10 cellular contexts compared by ENCODE assay signal in genomic region chr19:1491849-1492170, GRCh38. TPM values are rescaled to one million over a fixed set of nuclear protein-coding genes. Genes with fewer than 3 reads are reported as not detected.
A peak's percentile ranks its signal among the peaks of the same experiment; 100 is the strongest.
DNase-seq lines count a peak whose midpoint lies in the region; ATAC-seq, FAIRE-seq and TF ChIP-seq lines count a peak whose summit lies in the region.
"Had no signal": no experiment of that assay in that cellular context is flagged by ENCODE, and none has a peak within 500 bp of the region (broad histone marks: within the 10 kb centered on the region; RNA-seq: fewer than 3 reads in every experiment).

No MANE protein-coding gene starts in this region.

- H3K4me1 ChIP-seq in kidney (ENCODE audit: control insufficient read depth in 1 of 2, insufficient read depth in 1 of 2, low read depth in 1 of 2, low read length in 2 of 2), result peaks cover 0 to 8% of the 10 kb centered on the region in 2 donors

- H3K36me3 Mint-ChIP-seq in activated T-cell treated with anti-CD3 and anti-CD28 coated beads, Interleukin-2, amount 50 U/mL, for 72 hours (ENCODE audit: insufficient read depth in 2 of 2), result no peaks in the 10 kb centered on the region
- no peaks in the 10 kb centered on the region for H3K36me3 Mint-ChIP-seq in activated naive CD8-positive, alpha-beta T cell treated with anti-CD3 and anti-CD28 coated beads for 36 hours

- no peak overlapping the region for H3K9ac ChIP-seq in kidney (ENCODE audit: low read length in 2 of 2)

- peaks cover 12% of the 10 kb centered on the region for H3K27me3 Mint-ChIP-seq in activated T-cell treated with anti-CD3 and anti-CD28 coated beads, Interleukin-2, amount 50 U/mL, for 72 hours (ENCODE audit: low read depth)
- H3K27me3 Mint-ChIP-seq in activated naive CD8-positive, alpha-beta T cell treated with anti-CD3 and anti-CD28 coated beads for 36 hours, result peaks cover 4% of the 10 kb centered on the region
- peaks cover 16% of the 10 kb centered on the region for H3K27me3 Mint-ChIP-seq in stimulated activated naive CD8-positive, alpha-beta T cell treated with anti-CD3 and anti-CD28 coated beads, Interleukin-15, amount 100 ng/mL, for 72 hours

- H3K9me3 ChIP-seq in kidney (ENCODE audit: control insufficient read depth in 1 of 2, low read length in 2 of 2), result no peaks in the 10 kb centered on the region

- ATAC-seq in activated T-cell treated with anti-CD3 and anti-CD28 coated beads, Interleukin-2, amount 50 U/mL, for 72 hours (replicated peaks in 1 of 2), result no peak
- ATAC-seq in stimulated activated naive CD8-positive, alpha-beta T cell treated with anti-CD3 and anti-CD28 coated beads, Interleukin-15, amount 100 ng/mL, for 72 hours, result no peak
- no peak for ATAC-seq in GM18907 (IDR thresholded peaks at IDR 0.05; ENCODE audit: unreplicated experiment)

- intact Hi-C loops in kidney (cut with DNase I), result no loop called here

- FAIRE-seq in kidney (lab: Jason Lieb, UNC), result no peak

- H3K9me3 Mint-ChIP-seq in activated T-cell treated with anti-CD3 and anti-CD28 coated beads, Interleukin-2, amount 50 U/mL, for 72 hours, result no peaks in the 10 kb centered on the region
- H3K9me3 Mint-ChIP-seq in activated naive CD8-positive, alpha-beta T cell treated with anti-CD3 and anti-CD28 coated beads for 36 hours, result no peaks in the 10 kb centered on the region
- no peaks in the 10 kb centered on the region for H3K9me3 Mint-ChIP-seq in stimulated activated naive CD8-positive, alpha-beta T cell treated with anti-CD3 and anti-CD28 coated beads, Interleukin-15, amount 100 ng/mL, for 72 hours

- TF ChIP-seq CTCF in kidney (IDR thresholded peaks at IDR 0.05; ENCODE audit: borderline replicate concordance, extremely low read depth, insufficient read depth), result no peak

- H3K4me1 Mint-ChIP-seq in activated T-cell treated with anti-CD3 and anti-CD28 coated beads, Interleukin-2, amount 50 U/mL, for 72 hours (ENCODE audit: low read depth), result peaks cover 14% of the 10 kb centered on the region
- peaks cover 9% of the 10 kb centered on the region for H3K4me1 Mint-ChIP-seq in activated naive CD8-positive, alpha-beta T cell treated with anti-CD3 and anti-CD28 coated beads for 36 hours
- peaks cover 31% of the 10 kb centered on the region for H3K4me1 Mint-ChIP-seq in stimulated activated naive CD8-positive, alpha-beta T cell treated with anti-CD3 and anti-CD28 coated beads, Interleukin-15, amount 100 ng/mL, for 72 hours

- DNase-seq in activated T-cell treated with anti-CD3 and anti-CD28 coated beads, Interleukin-2, amount 50 U/mL, for 72 hours, result no peak
- no peak for DNase-seq in activated T-cell treated with anti-CD3 and anti-CD28 coated beads for 4 hours
- DNase-seq in activated naive CD8-positive, alpha-beta T cell treated with anti-CD3 and anti-CD28 coated beads for 36 hours, result no peak
- DNase-seq in kidney, result peak; percentile 80
- no peak for DNase-seq in stimulated activated naive CD8-positive, alpha-beta T cell treated with anti-CD3 and anti-CD28 coated beads, Interleukin-15, amount 100 ng/mL, for 72 hours
- DNase-seq in NCI-H2029 treated with DMSO at 0.1 percent for 48 hours (lab: John Stamatoyannopoulos, UW), result no peak
- no peak for DNase-seq in SHP77 (lab: John Stamatoyannopoulos, UW)

- H3K27ac ChIP-seq in kidney (ENCODE audit: low read depth in 2 of 2, low read length in 2 of 2), result no peak overlapping the region

- peak overlapping the region in 1 of 2 donors; percentile 62 for H3K4me3 ChIP-seq in kidney (ENCODE audit: low read length in 2 of 2)

- H3K4me3 Mint-ChIP-seq in activated T-cell treated with anti-CD3 and anti-CD28 coated beads, Interleukin-2, amount 50 U/mL, for 72 hours, result peak overlapping the region; percentile 82 to 85
- H3K4me3 Mint-ChIP-seq in activated naive CD8-positive, alpha-beta T cell treated with anti-CD3 and anti-CD28 coated beads for 36 hours, result peak overlapping the region; percentile 61
- peak overlapping the region; percentile 70 to 76 for H3K4me3 Mint-ChIP-seq in stimulated activated naive CD8-positive, alpha-beta T cell treated with anti-CD3 and anti-CD28 coated beads, Interleukin-15, amount 100 ng/mL, for 72 hours

- H3K36me3 ChIP-seq in kidney (ENCODE audit: control insufficient read depth in 1 of 2, insufficient read depth in 2 of 2, low read length in 2 of 2), result no peaks in the 10 kb centered on the region

- no peak overlapping the region for H3K27ac Mint-ChIP-seq in activated T-cell treated with anti-CD3 and anti-CD28 coated beads, Interleukin-2, amount 50 U/mL, for 72 hours
- H3K27ac Mint-ChIP-seq in activated naive CD8-positive, alpha-beta T cell treated with anti-CD3 and anti-CD28 coated beads for 36 hours, result no peak overlapping the region
- H3K27ac Mint-ChIP-seq in stimulated activated naive CD8-positive, alpha-beta T cell treated with anti-CD3 and anti-CD28 coated beads, Interleukin-15, amount 100 ng/mL, for 72 hours, result peak overlapping the region in 1 of 2 donors; percentile 5

RNA-seq across cellular contexts. Expression of gene REEP6, which starts 0.8 kb away (rescaled TPM):
- total RNA-seq in activated T-cell treated with anti-CD3 and anti-CD28 coated beads, Interleukin-2, amount 50 U/mL, for 72 hours, result 1 to 10 TPM; 1.7 to 3.8 TPM
- 1 to 10 TPM; 1.3 to 1.8 TPM for total RNA-seq in activated naive CD8-positive, alpha-beta T cell treated with anti-CD3 and anti-CD28 coated beads for 36 hours
- 9.6 TPM for total RNA-seq in kidney
- 60.0 TPM for polyA plus RNA-seq in kidney (ENCODE audit: insufficient read depth, low read depth, low replicate concordance)

RNA-seq across cellular contexts. Expression of gene PCSK4, which starts 1.7 kb away (rescaled TPM):
- total RNA-seq in activated T-cell treated with anti-CD3 and anti-CD28 coated beads, Interleukin-2, amount 50 U/mL, for 72 hours, result 10 to 100 TPM; 13.3 to 16.6 TPM
- 1 to 10 TPM; 1.5 to 1.7 TPM for total RNA-seq in activated naive CD8-positive, alpha-beta T cell treated with anti-CD3 and anti-CD28 coated beads for 36 hours
- 5.3 TPM for total RNA-seq in kidney
- 5.5 TPM for polyA plus RNA-seq in kidney (ENCODE audit: insufficient read depth, low read depth, low replicate concordance)

RNA-seq across cellular contexts. Expression of gene C19orf25, which starts 12.8 kb away (rescaled TPM):
- total RNA-seq in activated T-cell treated with anti-CD3 and anti-CD28 coated beads, Interleukin-2, amount 50 U/mL, for 72 hours, result 10 to 100 TPM; 28.1 to 31.7 TPM
- total RNA-seq in activated naive CD8-positive, alpha-beta T cell treated with anti-CD3 and anti-CD28 coated beads for 36 hours, result 10 to 100 TPM; 27.0 to 28.7 TPM
- total RNA-seq in kidney, result 32.5 TPM
- polyA plus RNA-seq in kidney (ENCODE audit: insufficient read depth, low read depth, low replicate concordance), result 50.9 TPM

RNA-seq across cellular contexts. Expression of gene ADAMTSL5, which starts 21.0 kb away (rescaled TPM):
- 1 to 10 TPM; 4.3 to 5.5 TPM for total RNA-seq in activated T-cell treated with anti-CD3 and anti-CD28 coated beads, Interleukin-2, amount 50 U/mL, for 72 hours
- total RNA-seq in activated naive CD8-positive, alpha-beta T cell treated with anti-CD3 and anti-CD28 coated beads for 36 hours, result 1 to 10 TPM; 1.1 to 1.5 TPM
- 4.6 TPM for total RNA-seq in kidney
- polyA plus RNA-seq in kidney (ENCODE audit: insufficient read depth, low read depth, low replicate concordance), result 1.4 TPM

RNA-seq across cellular contexts. Expression of gene PLK5, which starts 32.1 kb away (rescaled TPM):
- not detected for total RNA-seq in activated T-cell treated with anti-CD3 and anti-CD28 coated beads, Interleukin-2, amount 50 U/mL, for 72 hours
- total RNA-seq in activated naive CD8-positive, alpha-beta T cell treated with anti-CD3 and anti-CD28 coated beads for 36 hours, result not detected
- not detected for total RNA-seq in kidney
- polyA plus RNA-seq in kidney (ENCODE audit: insufficient read depth, low read depth, low replicate concordance), result not detected
- total RNA-seq: aorta, skeletal muscle tissue had no signal
